Comparison of ENCODE assay signal across 1 cellular context in the genomic region with DNA sequence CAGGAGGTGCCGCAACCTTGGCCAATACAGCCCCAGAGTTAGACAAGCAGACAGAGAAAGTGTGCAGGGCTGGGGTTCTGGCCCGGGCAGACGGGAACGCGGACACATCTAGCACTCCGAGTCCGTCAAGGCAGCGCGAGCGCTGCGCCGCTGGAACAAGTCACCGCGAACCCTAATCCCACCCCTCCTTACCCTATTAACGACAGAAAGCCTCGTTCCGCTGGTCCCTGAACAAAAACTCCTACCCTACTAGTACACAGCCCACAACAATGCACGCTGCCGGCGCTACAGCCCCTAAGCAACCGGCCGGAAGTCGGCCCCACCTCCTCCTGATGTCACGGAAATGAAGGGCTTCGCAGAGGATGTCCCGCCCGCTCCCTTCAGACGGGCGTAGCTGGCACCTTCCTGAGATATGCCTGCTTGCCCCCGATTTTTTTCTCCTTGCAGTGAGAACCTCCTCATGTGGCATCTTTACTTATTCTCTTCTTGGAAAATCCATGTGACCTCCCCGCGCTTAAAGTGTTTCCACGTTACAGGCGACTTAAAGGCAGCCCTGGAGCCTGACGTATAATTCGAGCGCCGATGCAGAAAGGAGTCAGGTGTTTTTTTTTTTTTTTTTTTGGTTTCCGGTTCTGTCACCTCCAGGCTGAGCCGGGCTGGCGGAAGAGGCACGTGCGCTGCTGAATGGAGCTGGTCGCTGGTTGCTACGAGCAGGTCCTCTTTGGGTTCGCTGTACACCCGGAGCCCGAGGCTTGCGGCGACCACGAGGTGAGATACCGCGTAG.
A peak's percentile ranks its signal among the peaks of the same experiment; 100 is the strongest.
TF ChIP-seq lines count a peak whose summit lies in the region.

A gene (minus strand): TSS at position 315 of the 784 bp plus-strand sequence. CDS start 7,066 bp downstream, outside the sequence.
A gene with protein sequence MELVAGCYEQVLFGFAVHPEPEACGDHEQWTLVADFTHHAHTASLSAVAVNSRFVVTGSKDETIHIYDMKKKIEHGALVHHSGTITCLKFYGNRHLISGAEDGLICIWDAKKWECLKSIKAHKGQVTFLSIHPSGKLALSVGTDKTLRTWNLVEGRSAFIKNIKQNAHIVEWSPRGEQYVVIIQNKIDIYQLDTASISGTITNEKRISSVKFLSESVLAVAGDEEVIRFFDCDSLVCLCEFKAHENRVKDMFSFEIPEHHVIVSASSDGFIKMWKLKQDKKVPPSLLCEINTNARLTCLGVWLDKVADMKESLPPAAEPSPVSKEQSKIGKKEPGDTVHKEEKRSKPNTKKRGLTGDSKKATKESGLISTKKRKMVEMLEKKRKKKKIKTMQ (plus strand): TSS at position 671 of the 784 bp plus-strand sequence. CDS start 14 bp downstream, at position 685.

TF ChIP-seq in HepG2, 621 proteins besides CTCF, POLR2A, EP300 and RAD21 (continued from another document and continues in another):
- TF ChIP-seq, protein P1, sequence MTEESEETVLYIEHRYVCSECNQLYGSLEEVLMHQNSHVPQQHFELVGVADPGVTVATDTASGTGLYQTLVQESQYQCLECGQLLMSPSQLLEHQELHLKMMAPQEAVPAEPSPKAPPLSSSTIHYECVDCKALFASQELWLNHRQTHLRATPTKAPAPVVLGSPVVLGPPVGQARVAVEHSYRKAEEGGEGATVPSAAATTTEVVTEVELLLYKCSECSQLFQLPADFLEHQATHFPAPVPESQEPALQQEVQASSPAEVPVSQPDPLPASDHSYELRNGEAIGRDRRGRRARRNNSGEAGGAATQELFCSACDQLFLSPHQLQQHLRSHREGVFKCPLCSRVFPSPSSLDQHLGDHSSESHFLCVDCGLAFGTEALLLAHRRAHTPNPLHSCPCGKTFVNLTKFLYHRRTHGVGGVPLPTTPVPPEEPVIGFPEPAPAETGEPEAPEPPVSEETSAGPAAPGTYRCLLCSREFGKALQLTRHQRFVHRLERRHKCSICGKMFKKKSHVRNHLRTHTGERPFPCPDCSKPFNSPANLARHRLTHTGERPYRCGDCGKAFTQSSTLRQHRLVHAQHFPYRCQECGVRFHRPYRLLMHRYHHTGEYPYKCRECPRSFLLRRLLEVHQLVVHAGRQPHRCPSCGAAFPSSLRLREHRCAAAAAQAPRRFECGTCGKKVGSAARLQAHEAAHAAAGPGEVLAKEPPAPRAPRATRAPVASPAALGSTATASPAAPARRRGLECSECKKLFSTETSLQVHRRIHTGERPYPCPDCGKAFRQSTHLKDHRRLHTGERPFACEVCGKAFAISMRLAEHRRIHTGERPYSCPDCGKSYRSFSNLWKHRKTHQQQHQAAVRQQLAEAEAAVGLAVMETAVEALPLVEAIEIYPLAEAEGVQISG (CRISPR knock-in tag; IDR thresholded peaks at IDR 0.05), result peak; percentile 93; the same call in 1 of the 2 replicates
- peak; percentile 97 for TF ChIP-seq ASH2L (IDR thresholded peaks at IDR 0.05; ENCODE audit: insufficient read length, low read depth, low read length)
- peak; percentile 35 for TF ChIP-seq ZNF441 (CRISPR knock-in tag; IDR thresholded peaks at IDR 0.05; ENCODE audit: borderline replicate concordance)
- TF ChIP-seq TBL1XR1 (IDR thresholded peaks at IDR 0.05; ENCODE audit: borderline replicate concordance, low read length, partially characterized antibody), result peak; percentile 55
- TF ChIP-seq PPARG (CRISPR knock-in tag; conservative IDR thresholded peaks at IDR 0.05), result no peak; the same call in 1 of the 2 replicates
- TF ChIP-seq ZFP36L2 (CRISPR knock-in tag; IDR thresholded peaks at IDR 0.05), result no peak
- TF ChIP-seq TAF15 (IDR thresholded peaks at IDR 0.05; ENCODE audit: low read depth, low read length, poor library complexity, severe bottlenecking), result no peak
- TF ChIP-seq, protein P2, sequence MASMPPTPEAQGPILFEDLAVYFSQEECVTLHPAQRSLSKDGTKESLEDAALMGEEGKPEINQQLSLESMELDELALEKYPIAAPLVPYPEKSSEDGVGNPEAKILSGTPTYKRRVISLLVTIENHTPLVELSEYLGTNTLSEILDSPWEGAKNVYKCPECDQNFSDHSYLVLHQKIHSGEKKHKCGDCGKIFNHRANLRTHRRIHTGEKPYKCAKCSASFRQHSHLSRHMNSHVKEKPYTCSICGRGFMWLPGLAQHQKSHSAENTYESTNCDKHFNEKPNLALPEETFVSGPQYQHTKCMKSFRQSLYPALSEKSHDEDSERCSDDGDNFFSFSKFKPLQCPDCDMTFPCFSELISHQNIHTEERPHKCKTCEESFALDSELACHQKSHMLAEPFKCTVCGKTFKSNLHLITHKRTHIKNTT (CRISPR knock-in tag; IDR thresholded peaks at IDR 0.05), result no peak
- 0 out of 2 replicates have a peak, but pooled peaks have one; percentile 48 for TF ChIP-seq ZNF766 (CRISPR knock-in tag; IDR thresholded peaks at IDR 0.05; ENCODE audit: borderline replicate concordance)
- no peak for TF ChIP-seq MAFF (IDR thresholded peaks at IDR 0.05; ENCODE audit: low read depth, low read length)
- TF ChIP-seq, protein P3, sequence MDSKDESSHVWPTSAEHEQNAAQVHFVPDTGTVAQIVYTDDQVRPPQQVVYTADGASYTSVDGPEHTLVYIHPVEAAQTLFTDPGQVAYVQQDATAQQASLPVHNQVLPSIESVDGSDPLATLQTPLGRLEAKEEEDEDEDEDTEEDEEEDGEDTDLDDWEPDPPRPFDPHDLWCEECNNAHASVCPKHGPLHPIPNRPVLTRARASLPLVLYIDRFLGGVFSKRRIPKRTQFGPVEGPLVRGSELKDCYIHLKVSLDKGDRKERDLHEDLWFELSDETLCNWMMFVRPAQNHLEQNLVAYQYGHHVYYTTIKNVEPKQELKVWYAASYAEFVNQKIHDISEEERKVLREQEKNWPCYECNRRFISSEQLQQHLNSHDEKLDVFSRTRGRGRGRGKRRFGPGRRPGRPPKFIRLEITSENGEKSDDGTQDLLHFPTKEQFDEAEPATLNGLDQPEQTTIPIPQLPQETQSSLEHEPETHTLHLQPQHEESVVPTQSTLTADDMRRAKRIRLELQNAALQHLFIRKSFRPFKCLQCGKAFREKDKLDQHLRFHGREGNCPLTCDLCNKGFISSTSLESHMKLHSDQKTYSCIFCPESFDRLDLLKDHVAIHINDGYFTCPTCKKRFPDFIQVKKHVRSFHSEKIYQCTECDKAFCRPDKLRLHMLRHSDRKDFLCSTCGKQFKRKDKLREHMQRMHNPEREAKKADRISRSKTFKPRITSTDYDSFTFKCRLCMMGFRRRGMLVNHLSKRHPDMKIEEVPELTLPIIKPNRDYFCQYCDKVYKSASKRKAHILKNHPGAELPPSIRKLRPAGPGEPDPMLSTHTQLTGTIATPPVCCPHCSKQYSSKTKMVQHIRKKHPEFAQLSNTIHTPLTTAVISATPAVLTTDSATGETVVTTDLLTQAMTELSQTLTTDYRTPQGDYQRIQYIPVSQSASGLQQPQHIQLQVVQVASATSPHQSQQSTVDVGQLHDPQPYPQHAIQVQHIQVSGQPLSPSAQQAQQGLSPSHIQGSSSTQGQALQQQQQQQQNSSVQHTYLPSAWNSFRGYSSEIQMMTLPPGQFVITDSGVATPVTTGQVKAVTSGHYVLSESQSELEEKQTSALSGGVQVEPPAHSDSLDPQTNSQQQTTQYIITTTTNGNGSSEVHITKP (CRISPR knock-in tag; IDR thresholded peaks at IDR 0.05; ENCODE audit: low read depth), result peak; percentile 39; the same call in 1 of the 2 replicates
- TF ChIP-seq, protein P4, sequence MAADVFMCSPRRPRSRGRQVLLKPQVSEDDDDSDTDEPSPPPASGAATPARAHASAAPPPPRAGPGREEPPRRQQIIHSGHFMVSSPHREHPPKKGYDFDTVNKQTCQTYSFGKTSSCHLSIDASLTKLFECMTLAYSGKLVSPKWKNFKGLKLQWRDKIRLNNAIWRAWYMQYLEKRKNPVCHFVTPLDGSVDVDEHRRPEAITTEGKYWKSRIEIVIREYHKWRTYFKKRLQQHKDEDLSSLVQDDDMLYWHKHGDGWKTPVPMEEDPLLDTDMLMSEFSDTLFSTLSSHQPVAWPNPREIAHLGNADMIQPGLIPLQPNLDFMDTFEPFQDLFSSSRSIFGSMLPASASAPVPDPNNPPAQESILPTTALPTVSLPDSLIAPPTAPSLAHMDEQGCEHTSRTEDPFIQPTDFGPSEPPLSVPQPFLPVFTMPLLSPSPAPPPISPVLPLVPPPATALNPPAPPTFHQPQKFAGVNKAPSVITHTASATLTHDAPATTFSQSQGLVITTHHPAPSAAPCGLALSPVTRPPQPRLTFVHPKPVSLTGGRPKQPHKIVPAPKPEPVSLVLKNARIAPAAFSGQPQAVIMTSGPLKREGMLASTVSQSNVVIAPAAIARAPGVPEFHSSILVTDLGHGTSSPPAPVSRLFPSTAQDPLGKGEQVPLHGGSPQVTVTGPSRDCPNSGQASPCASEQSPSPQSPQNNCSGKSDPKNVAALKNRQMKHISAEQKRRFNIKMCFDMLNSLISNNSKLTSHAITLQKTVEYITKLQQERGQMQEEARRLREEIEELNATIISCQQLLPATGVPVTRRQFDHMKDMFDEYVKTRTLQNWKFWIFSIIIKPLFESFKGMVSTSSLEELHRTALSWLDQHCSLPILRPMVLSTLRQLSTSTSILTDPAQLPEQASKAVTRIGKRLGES (CRISPR knock-in tag; IDR thresholded peaks at IDR 0.05; ENCODE audit: borderline replicate concordance), result 0 out of 2 replicates have a peak, but pooled peaks have one; percentile 26
- TF ChIP-seq MTA1 (CRISPR knock-in tag; IDR thresholded peaks at IDR 0.05; ENCODE audit: borderline replicate concordance), result no peak
- TF ChIP-seq RXRB (CRISPR knock-in tag; IDR thresholded peaks at IDR 0.05; ENCODE audit: borderline replicate concordance), result peak; percentile 61; the same call in 1 of the 2 replicates
- TF ChIP-seq SIX4 (CRISPR knock-in tag; IDR thresholded peaks at IDR 0.05), result no peak; the same call in none of the 2 replicates
- no peak for TF ChIP-seq ZNF180 (CRISPR knock-in tag; IDR thresholded peaks at IDR 0.05; ENCODE audit: borderline replicate concordance, low read depth)
- TF ChIP-seq TOE1 (CRISPR knock-in tag; IDR thresholded peaks at IDR 0.05), result peak; percentile 83; the same call in 1 of the 2 replicates
- peak; percentile 77 for TF ChIP-seq NKX3-1 (CRISPR knock-in tag; IDR thresholded peaks at IDR 0.05)
- TF ChIP-seq ZNF260 (CRISPR knock-in tag; IDR thresholded peaks at IDR 0.05; ENCODE audit: borderline replicate concordance, low read depth), result no peak
- peak; percentile 92 for TF ChIP-seq TGIF2 (CRISPR knock-in tag; IDR thresholded peaks at IDR 0.05)
- TF ChIP-seq ZFY (CRISPR knock-in tag; IDR thresholded peaks at IDR 0.05), result peak; percentile 77
- TF ChIP-seq, protein P5, sequence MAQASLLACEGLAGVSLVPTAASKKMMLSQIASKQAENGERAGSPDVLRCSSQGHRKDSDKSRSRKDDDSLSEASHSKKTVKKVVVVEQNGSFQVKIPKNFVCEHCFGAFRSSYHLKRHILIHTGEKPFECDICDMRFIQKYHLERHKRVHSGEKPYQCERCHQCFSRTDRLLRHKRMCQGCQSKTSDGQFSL (CRISPR knock-in tag; IDR thresholded peaks at IDR 0.05), result no peak; the same call in 1 of the 2 replicates
- TF ChIP-seq ZNF235 (CRISPR knock-in tag; IDR thresholded peaks at IDR 0.05; ENCODE audit: borderline replicate concordance), result no peak
- no peak for TF ChIP-seq SRSF9 (IDR thresholded peaks at IDR 0.05; ENCODE audit: borderline replicate concordance, insufficient read depth, low read depth, low read length, poor library complexity, severe bottlenecking)
- peak; percentile 91 for TF ChIP-seq ZNF350 (CRISPR knock-in tag; IDR thresholded peaks at IDR 0.05; ENCODE audit: borderline replicate concordance, low read depth)
- TF ChIP-seq ERF (CRISPR knock-in tag; IDR thresholded peaks at IDR 0.05), result peak; percentile 76
- TF ChIP-seq ZNF614 (CRISPR knock-in tag; IDR thresholded peaks at IDR 0.05; ENCODE audit: borderline replicate concordance), result 0 out of 2 replicates have a peak, but pooled peaks have one; percentile 63
- no peak for TF ChIP-seq ZNF550 (CRISPR knock-in tag; IDR thresholded peaks at IDR 0.05; ENCODE audit: borderline replicate concordance)
- TF ChIP-seq ZBTB20 (CRISPR knock-in tag; IDR thresholded peaks at IDR 0.05; ENCODE audit: borderline replicate concordance, low read depth), result 0 out of 2 replicates have a peak, but pooled peaks have one; percentile 4
- peak; percentile 89 for TF ChIP-seq ZNF749 (CRISPR knock-in tag; IDR thresholded peaks at IDR 0.05; ENCODE audit: borderline replicate concordance)
- peak; percentile 84 for TF ChIP-seq ZNF709 (CRISPR knock-in tag; IDR thresholded peaks at IDR 0.05)
- TF ChIP-seq ZNF20 (CRISPR knock-in tag; IDR thresholded peaks at IDR 0.05), result no peak
- TF ChIP-seq, protein P6, sequence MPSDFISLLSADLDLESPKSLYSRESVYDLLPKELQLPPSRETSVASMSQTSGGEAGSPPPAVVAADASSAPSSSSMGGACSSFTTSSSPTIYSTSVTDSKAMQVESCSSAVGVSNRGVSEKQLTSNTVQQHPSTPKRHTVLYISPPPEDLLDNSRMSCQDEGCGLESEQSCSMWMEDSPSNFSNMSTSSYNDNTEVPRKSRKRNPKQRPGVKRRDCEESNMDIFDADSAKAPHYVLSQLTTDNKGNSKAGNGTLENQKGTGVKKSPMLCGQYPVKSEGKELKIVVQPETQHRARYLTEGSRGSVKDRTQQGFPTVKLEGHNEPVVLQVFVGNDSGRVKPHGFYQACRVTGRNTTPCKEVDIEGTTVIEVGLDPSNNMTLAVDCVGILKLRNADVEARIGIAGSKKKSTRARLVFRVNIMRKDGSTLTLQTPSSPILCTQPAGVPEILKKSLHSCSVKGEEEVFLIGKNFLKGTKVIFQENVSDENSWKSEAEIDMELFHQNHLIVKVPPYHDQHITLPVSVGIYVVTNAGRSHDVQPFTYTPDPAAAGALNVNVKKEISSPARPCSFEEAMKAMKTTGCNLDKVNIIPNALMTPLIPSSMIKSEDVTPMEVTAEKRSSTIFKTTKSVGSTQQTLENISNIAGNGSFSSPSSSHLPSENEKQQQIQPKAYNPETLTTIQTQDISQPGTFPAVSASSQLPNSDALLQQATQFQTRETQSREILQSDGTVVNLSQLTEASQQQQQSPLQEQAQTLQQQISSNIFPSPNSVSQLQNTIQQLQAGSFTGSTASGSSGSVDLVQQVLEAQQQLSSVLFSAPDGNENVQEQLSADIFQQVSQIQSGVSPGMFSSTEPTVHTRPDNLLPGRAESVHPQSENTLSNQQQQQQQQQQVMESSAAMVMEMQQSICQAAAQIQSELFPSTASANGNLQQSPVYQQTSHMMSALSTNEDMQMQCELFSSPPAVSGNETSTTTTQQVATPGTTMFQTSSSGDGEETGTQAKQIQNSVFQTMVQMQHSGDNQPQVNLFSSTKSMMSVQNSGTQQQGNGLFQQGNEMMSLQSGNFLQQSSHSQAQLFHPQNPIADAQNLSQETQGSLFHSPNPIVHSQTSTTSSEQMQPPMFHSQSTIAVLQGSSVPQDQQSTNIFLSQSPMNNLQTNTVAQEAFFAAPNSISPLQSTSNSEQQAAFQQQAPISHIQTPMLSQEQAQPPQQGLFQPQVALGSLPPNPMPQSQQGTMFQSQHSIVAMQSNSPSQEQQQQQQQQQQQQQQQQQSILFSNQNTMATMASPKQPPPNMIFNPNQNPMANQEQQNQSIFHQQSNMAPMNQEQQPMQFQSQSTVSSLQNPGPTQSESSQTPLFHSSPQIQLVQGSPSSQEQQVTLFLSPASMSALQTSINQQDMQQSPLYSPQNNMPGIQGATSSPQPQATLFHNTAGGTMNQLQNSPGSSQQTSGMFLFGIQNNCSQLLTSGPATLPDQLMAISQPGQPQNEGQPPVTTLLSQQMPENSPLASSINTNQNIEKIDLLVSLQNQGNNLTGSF (CRISPR knock-in tag; IDR thresholded peaks at IDR 0.05), result no peak
- TF ChIP-seq, protein P7, sequence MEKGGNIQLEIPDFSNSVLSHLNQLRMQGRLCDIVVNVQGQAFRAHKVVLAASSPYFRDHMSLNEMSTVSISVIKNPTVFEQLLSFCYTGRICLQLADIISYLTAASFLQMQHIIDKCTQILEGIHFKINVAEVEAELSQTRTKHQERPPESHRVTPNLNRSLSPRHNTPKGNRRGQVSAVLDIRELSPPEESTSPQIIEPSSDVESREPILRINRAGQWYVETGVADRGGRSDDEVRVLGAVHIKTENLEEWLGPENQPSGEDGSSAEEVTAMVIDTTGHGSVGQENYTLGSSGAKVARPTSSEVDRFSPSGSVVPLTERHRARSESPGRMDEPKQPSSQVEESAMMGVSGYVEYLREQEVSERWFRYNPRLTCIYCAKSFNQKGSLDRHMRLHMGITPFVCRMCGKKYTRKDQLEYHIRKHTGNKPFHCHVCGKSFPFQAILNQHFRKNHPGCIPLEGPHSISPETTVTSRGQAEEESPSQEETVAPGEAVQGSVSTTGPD (CRISPR knock-in tag; IDR thresholded peaks at IDR 0.05), result no peak
- peak; percentile 89 for TF ChIP-seq XRCC5 (optimal IDR thresholded peaks at IDR 0.05; ENCODE audit: low read length)
